9 cellular contexts compared by ENCODE assay signal in the genomic region with DNA sequence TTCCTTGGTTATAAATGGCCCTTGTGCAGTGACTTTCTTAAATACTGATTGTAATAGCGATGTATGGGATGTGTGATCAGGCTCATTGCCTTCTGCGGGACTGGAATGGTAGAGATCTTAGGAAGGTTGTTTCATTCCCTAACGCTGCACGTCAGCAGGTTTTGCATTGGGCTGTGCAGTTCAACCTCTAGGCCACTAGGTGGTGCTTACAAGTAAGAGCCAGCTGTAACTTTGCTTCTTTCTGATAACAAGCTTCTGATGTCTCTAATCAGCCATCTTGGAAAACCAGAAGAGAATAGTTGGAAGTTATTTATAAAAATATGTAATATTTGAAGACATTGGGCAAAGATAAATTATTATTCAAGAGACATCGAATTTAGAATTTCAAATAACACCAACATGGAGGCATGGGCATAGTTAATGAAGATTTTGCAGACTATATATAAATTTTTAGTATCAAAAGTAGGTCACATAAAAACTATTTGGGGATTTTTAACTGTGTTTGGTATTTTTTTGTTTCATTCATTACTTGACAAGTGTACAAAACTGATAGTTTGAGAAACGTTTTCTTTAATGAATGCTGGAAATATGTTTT.
A peak's percentile ranks its signal among the peaks of the same experiment; 100 is the strongest.
DNase-seq lines count a peak whose midpoint lies in the region; ATAC-seq, FAIRE-seq and TF ChIP-seq lines count a peak whose summit lies in the region.
"Had no signal": no experiment of that assay in that cellular context is flagged by ENCODE, and none has a peak within 500 bp of the region (broad histone marks: within the 10 kb centered on the region; RNA-seq: fewer than 3 reads in every experiment).

No MANE protein-coding gene starts in this region.

- H3K4me3 ChIP-seq in BJ (ENCODE audit: low read depth, low read length) = no peak overlapping the region
- H3K4me3 ChIP-seq in cardiac fibroblast (replicated peaks in 1 of 2; ENCODE audit: low read depth in 2 of 2, low read length in 2 of 2) = no peak overlapping the region

- DNase-seq in BJ (ENCODE audit: low read depth) (no peak), GM18507 (ENCODE audit: extremely low spot score, insufficient read length, low read depth) (no peak), NCI-H748 (lab: John Stamatoyannopoulos, UW; ENCODE audit: unreplicated experiment) (peak; percentile 43), cardiac fibroblast (ENCODE audit: low read depth in 2 of 2) (peak; percentile 75 to 84), midbrain (lab: John Stamatoyannopoulos, UW) (peak; percentile 1), GOT3 (lab: John Stamatoyannopoulos, UW) (no peak), DMS79 treated with DMSO at 0.1 percent for 48 hours (lab: John Stamatoyannopoulos, UW) (no peak)

- no peaks in the 10 kb centered on the region for H3K27me3 ChIP-seq in BJ (ENCODE audit: control insufficient read depth, insufficient read depth, low read length)

- no peaks in the 10 kb centered on the region for H3K36me3 ChIP-seq in BJ (ENCODE audit: control insufficient read depth, insufficient read depth, low read length)

- TF ChIP-seq CTCF in BJ (IDR thresholded peaks at IDR 0.05; ENCODE audit: insufficient read depth, low read depth, low read length) (peak; percentile 62), cardiac fibroblast (IDR thresholded peaks at IDR 0.05; ENCODE audit: low read depth, low read length) (peak; percentile 94)

- CTCF ChIA-PET in BJ (lab: Yijun Ruan, JAX) = interaction anchor here (0.7 kb wide), 1 partner anchor 30 kb away, joined by 3 read pairs; no protein-coding TSS in a partner anchor

- POLR2A ChIA-PET in BJ (lab: Charles Lee) = no interaction called here

- ATAC-seq in HG03135 (IDR thresholded peaks at IDR 0.05; ENCODE audit: unreplicated experiment) = peak; percentile 83
- ATAC-seq: right cardiac atrium had no signal

- peak; percentile 26 for FAIRE-seq in GM18507 (lab: Jason Lieb, UNC)

Comparison
In these comparisons a context has a peak if more than half of its experiments do, and no peak if none do; other contexts are left out.
1. DNase-seq: peak in NCI-H748 (single experiment), cardiac fibroblast (2 of 2) and midbrain (single experiment); none in BJ (single experiment), GM18507 (single experiment), GOT3 (single experiment) and DMS79 treated with DMSO at 0.1 percent for 48 hours (single experiment).